29 cellular contexts compared by ENCODE assay signal in the genomic region with DNA sequence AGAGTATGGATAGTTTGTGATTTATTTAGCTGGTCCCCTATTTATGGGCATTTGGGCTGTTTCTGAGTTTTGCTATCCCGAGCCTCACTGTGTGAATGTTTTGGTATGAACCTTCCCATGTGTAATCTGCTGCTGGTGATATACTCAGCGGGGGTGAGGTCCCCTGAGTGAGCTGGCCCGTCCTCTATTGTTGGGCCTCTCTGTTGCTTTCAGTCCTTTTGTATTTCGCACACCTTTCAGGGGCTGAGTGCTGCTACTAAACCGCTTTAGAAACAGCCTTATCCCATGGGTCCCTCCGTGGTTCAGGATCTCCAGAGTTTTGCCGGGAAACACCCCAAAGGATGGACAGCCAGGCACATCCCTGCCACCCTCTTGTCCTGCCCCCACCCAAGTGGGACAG.
DNase-seq lines count a peak whose midpoint lies in the region; ATAC-seq, FAIRE-seq and TF ChIP-seq lines count a peak whose summit lies in the region.
"Had no signal": no experiment of that assay in that cellular context is flagged by ENCODE, and none has a peak within 500 bp of the region (broad histone marks: within the 10 kb centered on the region; RNA-seq: fewer than 3 reads in every experiment).

No MANE protein-coding gene starts in this region.

- H3K36me3 Mint-ChIP-seq in H9 (ENCODE audit: insufficient read depth in 1 of 3, low read depth in 3 of 3), result no peaks in the 10 kb centered on the region
- H3K36me3 Mint-ChIP-seq: CD4-positive, CD25-positive, alpha-beta regulatory T cell had no signal

- no peak overlapping the region for H2AK5ac ChIP-seq in H9 (ENCODE audit: insufficient read length, low read length)
- no peak overlapping the region for H2AK5ac ChIP-seq in H1 (ENCODE audit: low read depth, low read length)

- H3K27ac ChIP-seq in H9 (ENCODE audit: insufficient read length, low read depth, low read length) (no peak overlapping the region), H1 (ENCODE audit: low read depth, low read length) (no peak overlapping the region), osteoblast (ENCODE audit: low read depth, low read length) (no peak overlapping the region), thyroid gland (no peak overlapping the region), Karpas-422 (ENCODE audit: low read length) (no peak overlapping the region)
- H3K27ac ChIP-seq: HL-60, PC-9, SJCRH30 had no signal

- H2BK20ac ChIP-seq in H9 (ENCODE audit: low read depth, low read length, poor library complexity, severe bottlenecking) (no peak overlapping the region), H1 (ENCODE audit: low read length) (no peak overlapping the region)

- peaks cover 20% of the 10 kb centered on the region for H3K27me3 Mint-ChIP-seq in H9 (ENCODE audit: low read depth)
- peaks cover 17% of the 10 kb centered on the region for H3K27me3 Mint-ChIP-seq in stimulated activated naive CD8-positive, alpha-beta T cell treated with anti-CD3 and anti-CD28 coated beads, Interleukin-15, amount 100 ng/mL, for 72 hours
- H3K27me3 Mint-ChIP-seq: CD4-positive, CD25-positive, alpha-beta regulatory T cell had no signal

- H4K5ac ChIP-seq in H9 (ENCODE audit: insufficient read length, low read depth, low read length) (no peak overlapping the region), H1 (ENCODE audit: insufficient read length, low read depth, low read length) (no peak overlapping the region)

- H3K27ac Mint-ChIP-seq in H9, result peak overlapping the region; percentile 11 to 34 (median 15); a peak in 2 of 7 replicates
- H3K27ac Mint-ChIP-seq in stimulated activated naive CD8-positive, alpha-beta T cell treated with anti-CD3 and anti-CD28 coated beads, Interleukin-15, amount 100 ng/mL, for 72 hours, result no peak overlapping the region
- H3K27ac Mint-ChIP-seq: CD4-positive, CD25-positive, alpha-beta regulatory T cell had no signal

- H3K9me3 ChIP-seq in H9 (ENCODE audit: control insufficient read depth, low read depth, low read length) (no peaks in the 10 kb centered on the region), H1 (ENCODE audit: insufficient read depth in 2 of 2, low read depth in 1 of 2, low read length in 1 of 2) (no peaks in the 10 kb centered on the region), osteoblast (ENCODE audit: low read depth, low read length) (no peaks in the 10 kb centered on the region), thyroid gland (no peaks in the 10 kb centered on the region), Karpas-422 (ENCODE audit: low read length) (no peaks in the 10 kb centered on the region)
- H3K9me3 ChIP-seq: SJCRH30 had no signal

- no peak for TF ChIP-seq RAD21 in H1 (IDR thresholded peaks at IDR 0.05 in 1 of 2, conservative IDR thresholded peaks at IDR 0.05 in 1 of 2; ENCODE audit: low read depth in 2 of 2, low read length in 2 of 2)

- H2BK5ac ChIP-seq in H9 (ENCODE audit: insufficient read length, low read length) (no peak overlapping the region), H1 (ENCODE audit: low read depth, low read length) (no peak overlapping the region)

- H4K20me1 ChIP-seq in H9 (ENCODE audit: control insufficient read depth, insufficient read depth, insufficient read length), result no peaks in the 10 kb centered on the region
- H4K20me1 ChIP-seq in H1 (replicated peaks in 1 of 2; ENCODE audit: control insufficient read depth in 1 of 2, insufficient read depth in 2 of 2, low read length in 2 of 2), result no peaks in the 10 kb centered on the region
- no peaks in the 10 kb centered on the region for H4K20me1 ChIP-seq in osteoblast (ENCODE audit: insufficient read depth, low read length)
- H4K20me1 ChIP-seq in Karpas-422 (ENCODE audit: insufficient read depth, low read depth, low read length), result no peaks in the 10 kb centered on the region

- no peak overlapping the region for H3K23ac ChIP-seq in H9 (ENCODE audit: insufficient read length, low read depth, low read length)
- H3K23ac ChIP-seq in H1 (ENCODE audit: insufficient read length), result no peak overlapping the region

- H3K23me2 ChIP-seq in H9 (ENCODE audit: insufficient read length, low read depth, low read length, poor library complexity, severe bottlenecking) (no peaks in the 10 kb centered on the region), H1 (ENCODE audit: low read depth, low read length) (0 out of 2 replicates have a peak, but pooled peaks cover 2% of the 10 kb centered on the region)

- peaks cover 26 to 46% of the 10 kb centered on the region in 2 experiments for H3K4me1 Mint-ChIP-seq in H9
- H3K4me1 Mint-ChIP-seq in stimulated activated naive CD8-positive, alpha-beta T cell treated with anti-CD3 and anti-CD28 coated beads, Interleukin-15, amount 100 ng/mL, for 72 hours, result peaks cover 9% of the 10 kb centered on the region

- H3K9me3 Mint-ChIP-seq in H9, result no peaks in the 10 kb centered on the region; a peak in 1 of 5 replicates
- H3K9me3 Mint-ChIP-seq in stimulated activated naive CD8-positive, alpha-beta T cell treated with anti-CD3 and anti-CD28 coated beads, Interleukin-15, amount 100 ng/mL, for 72 hours, result no peaks in the 10 kb centered on the region

- no peak overlapping the region for H4K91ac ChIP-seq in H9 (ENCODE audit: insufficient read length, low read depth, low read length)
- no peak overlapping the region for H4K91ac ChIP-seq in H1 (replicated peaks; ENCODE audit: insufficient read length, low read length)

- no peak overlapping the region for H2AFZ ChIP-seq in H9 (ENCODE audit: low read length)
- H2AFZ ChIP-seq in H1 (ENCODE audit: low read length), result no peak overlapping the region
- H2AFZ ChIP-seq in osteoblast (ENCODE audit: low read length), result no peak overlapping the region
- H2AFZ ChIP-seq in Karpas-422 (ENCODE audit: low read length), result no peak overlapping the region
- H2AFZ ChIP-seq: PC-9 had no signal

- H2BK120ac ChIP-seq in H9 (ENCODE audit: low read depth, low read length, poor library complexity, severe bottlenecking) (no peak overlapping the region), H1 (replicated peaks; ENCODE audit: low read depth, low read length) (no peak overlapping the region)

- H3K4me1 ChIP-seq in H9 (ENCODE audit: insufficient read depth, low read length) (peaks cover 2% of the 10 kb centered on the region; the same call in 1 of the 2 replicates), H1 (replicated peaks in 1 of 4; ENCODE audit: control insufficient read depth in 3 of 4, insufficient read depth in 4 of 4, low read length in 3 of 4) (peaks cover 0 to 16% (median 9%) of the 10 kb centered on the region in 4 experiments; a peak in 5 of 7 replicates), osteoblast (ENCODE audit: insufficient read depth, low read length) (no peaks in the 10 kb centered on the region), thyroid gland (no peaks in the 10 kb centered on the region), Karpas-422 (ENCODE audit: low read length) (no peaks in the 10 kb centered on the region)
- H3K4me1 ChIP-seq: SJCRH30 had no signal

- H3T11ph ChIP-seq in H9 (ENCODE audit: low read length), result no peak overlapping the region

- H2BK15ac ChIP-seq in H9 (ENCODE audit: low read depth, low read length) (no peak overlapping the region), H1 (ENCODE audit: low read length) (peak overlapping the region; percentile 98; the same call in 1 of the 2 replicates)

- no CpG with 5 or more reads among the region's 7 CpGs for WGBS in H9 (ENCODE audit: extremely low coverage, insufficient read length, low lambda C conversion rate)
- 62% methylated on average over 7 of the region's 7 CpGs; no CpG with 5 or more reads in 1 of the 2 experiments for WGBS in H1 (ENCODE audit: extremely low coverage in 1 of 2, insufficient coverage in 1 of 2, insufficient read length in 1 of 2, insufficient replicate concordance in 2 of 2, low coverage in 1 of 2, low lambda C conversion rate in 2 of 2, missing lambda C conversion rate in 1 of 2), 2 experiments
- WGBS in thyroid gland, 2 donors, result 78 to 87% methylated on average over 7 of the region's 7 CpGs

- H3K36me3 ChIP-seq in H1 (ENCODE audit: control insufficient read depth in 2 of 4, insufficient read depth in 4 of 4, low read length in 3 of 4) (no peaks in the 10 kb centered on the region), osteoblast (ENCODE audit: insufficient read depth, low read length) (no peaks in the 10 kb centered on the region), thyroid gland (no peaks in the 10 kb centered on the region), Karpas-422 (ENCODE audit: insufficient read depth, low read length) (no peaks in the 10 kb centered on the region)
- H3K36me3 ChIP-seq: SJCRH30 had no signal

- H3K4me3 ChIP-seq in H1 (ENCODE audit: extremely low read depth in 1 of 4, insufficient read depth in 2 of 4, low read depth in 3 of 4, low read length in 4 of 4), result peak overlapping the region in 1 of 4 experiments; percentile 0; a peak in 2 of 8 replicates
- H3K4me3 ChIP-seq in osteoblast (ENCODE audit: insufficient read depth, low read length), result no peak overlapping the region
- H3K4me3 ChIP-seq in thyroid gland (replicated peaks in 1 of 3), result no peak overlapping the region
- H3K4me3 ChIP-seq in Karpas-422 (ENCODE audit: low read length), result no peak overlapping the region
- H3K4me3 ChIP-seq: PC-9, SJCRH30 had no signal

- DNase-seq in H9 (no peak), H1 (ENCODE audit: low read depth in 1 of 2, low spot score in 2 of 2) (no peak), iPS-NIHi7 (ENCODE audit: extremely low spot score) (peak; percentile 38), osteoblast (ENCODE audit: insufficient read length, low spot score, missing footprints) (peak; percentile 53), thyroid gland (no peak), NCI-H2171 treated with DMSO at 0.1 percent for 48 hours (lab: John Stamatoyannopoulos, UW) (no peak), Karpas-422 (no peak)
- DNase-seq in stimulated activated naive CD8-positive, alpha-beta T cell treated with anti-CD3 and anti-CD28 coated beads, Interleukin-15, amount 100 ng/mL, for 72 hours, result no peak
- DNase-seq: CD4-positive, CD25-positive, alpha-beta regulatory T cell; DMS153; DND-41; HCEC 1CT; Kasumi-1; MV-4-11; NCI-H1105; NCI-H1436 treated with DMSO at 0.1 percent for 48 hours; NCI-H1930; NCI-H2107; NCI-H446; NCI-H524 treated with DMSO at 0.1 percent for 48 hours; NCI-H82; NK-92 treated with Interleukin-12 subunit alpha and Interleukin-12 subunit beta, amount 100 ng/mL, for 24 hours; PC-9; SJCRH30 had no signal

- no peaks in the 10 kb centered on the region for H3K9me2 ChIP-seq in Karpas-422 (replicated peaks; ENCODE audit: insufficient read depth, low read length)

- no peak for FAIRE-seq in H1 (lab: Jason Lieb, UNC)
- FAIRE-seq: GM18507, HepG2 had no signal

- no peak for TF ChIP-seq EP300 in H1 (IDR thresholded peaks at IDR 0.05; ENCODE audit: borderline replicate concordance in 1 of 2, low read depth in 2 of 2, low read length in 2 of 2)

- no peak for TF ChIP-seq POLR2A in H1 (IDR thresholded peaks at IDR 0.05; ENCODE audit: control extremely low read depth in 1 of 2, low read depth in 2 of 2, low read length in 2 of 2)
- no peak for TF ChIP-seq POLR2A in thyroid gland (IDR thresholded peaks at IDR 0.05)

- H3K79me2 ChIP-seq in H9 (ENCODE audit: insufficient read depth, low read length) (no peaks in the 10 kb centered on the region), H1 (ENCODE audit: control insufficient read depth in 1 of 2, insufficient read depth in 2 of 2, low read length in 2 of 2) (no peaks in the 10 kb centered on the region), osteoblast (ENCODE audit: insufficient read depth, low read length) (no peaks in the 10 kb centered on the region), Karpas-422 (ENCODE audit: low read length) (no peaks in the 10 kb centered on the region)

- no peak overlapping the region for H3K4ac ChIP-seq in H9 (ENCODE audit: low read depth, low read length)
- peak overlapping the region; percentile 45 for H3K4ac ChIP-seq in H1 (replicated peaks; ENCODE audit: insufficient read length, low read depth, low read length)

- no peak overlapping the region for H3K4me3 Mint-ChIP-seq in H9
- no peak overlapping the region for H3K4me3 Mint-ChIP-seq in stimulated activated naive CD8-positive, alpha-beta T cell treated with anti-CD3 and anti-CD28 coated beads, Interleukin-15, amount 100 ng/mL, for 72 hours
- H3K4me3 Mint-ChIP-seq: CD4-positive, CD25-positive, alpha-beta regulatory T cell had no signal

- H3K56ac ChIP-seq in H9 (ENCODE audit: insufficient read length, low read depth, low read length) (no peak overlapping the region), H1 (replicated peaks; ENCODE audit: insufficient read length, low read depth, low read length) (no peak overlapping the region)

- H3K9ac ChIP-seq in H9 (ENCODE audit: extremely low read depth, insufficient read length, low read length) (no peak overlapping the region), H1 (replicated peaks in 1 of 4; ENCODE audit: extremely low read depth in 1 of 4, low read depth in 3 of 4, low read length in 3 of 4) (no peak overlapping the region), Karpas-422 (ENCODE audit: low read length) (no peak overlapping the region)

- POLR2A ChIA-PET in H1 (lab: Charles Lee; ENCODE audit: partially characterized antibody), result interaction anchor here (1.7 kb wide), 1 partner anchor 15 kb away, joined by 5 read pairs; no protein-coding TSS in a partner anchor

- H3K18ac ChIP-seq in H9 (ENCODE audit: insufficient read length, low read depth, low read length) (peak overlapping the region; percentile 47), H1 (ENCODE audit: extremely low read depth, low read length) (no peak overlapping the region; the same call in 1 of the 2 replicates)

- intact Hi-C loops in thyroid gland (cut with DNase I), result no loop called here

- H3K14ac ChIP-seq in H9 (ENCODE audit: insufficient read depth, low read length) (no peak overlapping the region), H1 (ENCODE audit: insufficient read length) (peak overlapping the region; percentile 90)

- no peak for TF ChIP-seq CTCF in H9 (conservative IDR thresholded peaks at IDR 0.05)
- TF ChIP-seq CTCF in H1 (IDR thresholded peaks at IDR 0.05; ENCODE audit: control extremely low read depth in 1 of 3, insufficient read depth in 1 of 3, low read depth in 1 of 3, low read length in 3 of 3), result no peak
- no peak for TF ChIP-seq CTCF in osteoblast (IDR thresholded peaks at IDR 0.05; ENCODE audit: extremely low read depth, low read depth, low read length)
- TF ChIP-seq CTCF in thyroid gland (IDR thresholded peaks at IDR 0.05), result no peak

- H3K27me3 ChIP-seq in H9 (ENCODE audit: insufficient read depth, low read length) (no peaks in the 10 kb centered on the region), H1 (replicated peaks in 1 of 4; ENCODE audit: control insufficient read depth in 3 of 4, extremely low read depth in 1 of 4, insufficient read depth in 3 of 4, low read length in 3 of 4) (peaks cover 0 to 2% (median 0%) of the 10 kb centered on the region in 4 experiments; a peak in 1 of 7 replicates), osteoblast (ENCODE audit: insufficient read depth, low read length) (no peaks in the 10 kb centered on the region), thyroid gland (no peaks in the 10 kb centered on the region), Karpas-422 (ENCODE audit: low read length) (no peaks in the 10 kb centered on the region)

- no peak for ATAC-seq in stimulated activated naive CD8-positive, alpha-beta T cell treated with anti-CD3 and anti-CD28 coated beads, Interleukin-15, amount 100 ng/mL, for 72 hours
- ATAC-seq: Right ventricle myocardium inferior, SK-N-SH treated with all-trans-retinoic acid at 6 μM for 48 hours had no signal

- H2BK12ac ChIP-seq in H9 (ENCODE audit: insufficient read length, low read depth, low read length) (no peak overlapping the region), H1 (ENCODE audit: low read depth, low read length) (peak overlapping the region; percentile 60; the same call in 1 of the 2 replicates)

- H4K8ac ChIP-seq in H9 (replicated peaks; ENCODE audit: insufficient read length, low read depth, low read length) (no peak overlapping the region), H1 (ENCODE audit: extremely low read depth, insufficient read depth, low read length) (peak overlapping the region; percentile 58; the same call in 1 of the 2 replicates)

- CTCF ChIA-PET in H1 (lab: Charles Lee; ENCODE audit: partially characterized antibody), result interaction anchor here (0.8 to 4.8 kb wide), 8 partner anchors 10 to 128 kb away, joined by 3 to 26 read pairs (median 3); no protein-coding TSS in a partner anchor

- H3K79me1 ChIP-seq in H9 (ENCODE audit: insufficient read depth, low read depth, low read length, poor library complexity, severe bottlenecking) (no peaks in the 10 kb centered on the region), H1 (ENCODE audit: low read depth, low read length) (no peaks in the 10 kb centered on the region)

- H3K4me2 ChIP-seq in H9 (ENCODE audit: insufficient read depth, insufficient read length, low read length) (no peak overlapping the region), H1 (ENCODE audit: insufficient read depth in 1 of 2, low read depth in 2 of 2, low read length in 2 of 2) (peak overlapping the region; percentile 60 to 61; a peak in 3 of 4 replicates), osteoblast (ENCODE audit: insufficient read depth, low read length) (no peak overlapping the region), Karpas-422 (ENCODE audit: low read depth, low read length, poor library complexity, severe bottlenecking) (no peak overlapping the region)
- H3K4me2 ChIP-seq: PC-9 had no signal

Comparison
In these comparisons a context has a peak if more than half of its experiments do, and no peak if none do; other contexts are left out.
1. DNase-seq: peak in iPS-NIHi7 (single experiment) and osteoblast (single experiment); none in H9 (single experiment), H1 (0 of 2), thyroid gland (0 of 2), NCI-H2171 treated with DMSO at 0.1 percent for 48 hours (single experiment), stimulated activated naive CD8-positive, alpha-beta T cell treated with anti-CD3 and anti-CD28 coated beads, Interleukin-15, amount 100 ng/mL, for 72 hours (0 of 2) and Karpas-422 (single experiment).
2. H3K4me2 ChIP-seq: peak in H1 (2 of 2); none in H9 (single experiment), osteoblast (single experiment) and Karpas-422 (single experiment).
3. H3K27ac Mint-ChIP-seq: peak in H9 (3 of 3); none in stimulated activated naive CD8-positive, alpha-beta T cell treated with anti-CD3 and anti-CD28 coated beads, Interleukin-15, amount 100 ng/mL, for 72 hours (0 of 2).